1 cellular context compared by ENCODE assay signal in genomic region chr4:151687021-151687640, GRCh38.
TF ChIP-seq lines count a peak whose summit lies in the region.

No MANE protein-coding gene starts in this region.

TF ChIP-seq in GM23338, 12 proteins besides CTCF, POLR2A, EP300 and RAD21 (continued from another document):
- TF ChIP-seq ZNF462 (CRISPR knock-in tag; IDR thresholded peaks at IDR 0.05) (no peak), JUNB (IDR thresholded peaks at IDR 0.05; ENCODE audit: unreplicated experiment) (no peak), EZH2 (IDR thresholded peaks at IDR 0.05; ENCODE audit: low read depth, unreplicated experiment) (no peak), CREB1 (CRISPR knock-in tag; IDR thresholded peaks at IDR 0.05; ENCODE audit: low read depth) (no peak), STAT1 (IDR thresholded peaks at IDR 0.05; ENCODE audit: unreplicated experiment) (no peak), ZNF331 (CRISPR knock-in tag; IDR thresholded peaks at IDR 0.05; ENCODE audit: low read depth) (no peak), EZH2phosphoT487 (IDR thresholded peaks at IDR 0.05; ENCODE audit: unreplicated experiment) (no peak), REST (IDR thresholded peaks at IDR 0.05; ENCODE audit: unreplicated experiment) (no peak), ETS1 (IDR thresholded peaks at IDR 0.05) (no peak), POLR2AphosphoS5 (IDR thresholded peaks at IDR 0.05; ENCODE audit: low read depth) (no peak), ZNF114 (CRISPR knock-in tag; IDR thresholded peaks at IDR 0.05) (no peak)
